Comparison of ENCODE assay signal across 15 cellular contexts in genomic region chr3:47867451-47868017, GRCh38.
"Had no signal": no experiment of that assay in that cellular context is flagged by ENCODE, and none has a peak within 500 bp of the region (broad histone marks: within the 10 kb centered on the region; RNA-seq: fewer than 3 reads in every experiment).

No MANE protein-coding gene starts in this region.

- H3K4me1 ChIP-seq: body of pancreas, SJCRH30, thyroid gland had no signal

- H3K27me3 ChIP-seq: body of pancreas, SJCRH30, thyroid gland had no signal

- ATAC-seq: activated CD4-positive, CD25-positive, alpha-beta regulatory T cell treated with anti-CD3 and anti-CD28 coated beads, Interleukin-2, amount 50 U/mL, for 24 hours; body of pancreas; esophagus mucosa; sciatic nerve; stimulated activated naive CD8-positive, alpha-beta T cell treated with anti-CD3 and anti-CD28 coated beads, Interleukin-15, amount 100 ng/mL, for 72 hours had no signal

- H3K9me3 Mint-ChIP-seq: mesothelial cell of epicardium; stimulated activated naive CD8-positive, alpha-beta T cell treated with anti-CD3 and anti-CD28 coated beads, Interleukin-15, amount 100 ng/mL, for 72 hours had no signal

- H3K4me3 ChIP-seq: body of pancreas, SJCRH30, thyroid gland had no signal

- H3K4me1 Mint-ChIP-seq: mesothelial cell of epicardium; stimulated activated naive CD8-positive, alpha-beta T cell treated with anti-CD3 and anti-CD28 coated beads, Interleukin-15, amount 100 ng/mL, for 72 hours had no signal

- H3K27ac Mint-ChIP-seq: mesothelial cell of epicardium; stimulated activated naive CD8-positive, alpha-beta T cell treated with anti-CD3 and anti-CD28 coated beads, Interleukin-15, amount 100 ng/mL, for 72 hours had no signal

- H3K9me3 ChIP-seq: body of pancreas, SJCRH30, thyroid gland had no signal

- DNase-seq: activated CD4-positive, alpha-beta T cell treated with anti-CD3 and anti-CD28 coated beads, Interleukin-2, amount 50 U/mL, for 1 hour; activated CD8-positive, alpha-beta memory T cell treated with anti-CD3 and anti-CD28 coated beads for 24 hours; activated naive CD4-positive, alpha-beta T cell treated with anti-CD3 and anti-CD28 coated beads, Interleukin-2, amount 50 U/mL, for 16 hours; amniotic stem cell; body of pancreas; cerebellar nuclear complex; dermis blood vessel endothelial cell; hippocampal formation; SJCRH30; stimulated activated naive CD8-positive, alpha-beta T cell treated with anti-CD3 and anti-CD28 coated beads, Interleukin-15, amount 100 ng/mL, for 72 hours; thyroid gland had no signal

- H3K27me3 Mint-ChIP-seq: stimulated activated naive CD8-positive, alpha-beta T cell treated with anti-CD3 and anti-CD28 coated beads, Interleukin-15, amount 100 ng/mL, for 72 hours had no signal

- H3K27ac ChIP-seq: body of pancreas, SJCRH30, thyroid gland had no signal

- H3K4me3 Mint-ChIP-seq: mesothelial cell of epicardium had no signal
